Comparison of ENCODE assay signal across 8 cellular contexts in genomic region chr2:216498418-216499413, GRCh38. TPM values are rescaled to one million over a fixed set of nuclear protein-coding genes. Genes with fewer than 3 reads are reported as not detected.
DNase-seq lines count a peak whose midpoint lies in the region; ATAC-seq and TF ChIP-seq lines count a peak whose summit lies in the region.

RPL37A (plus strand) TSS chr2:216498844; CDS start chr2:216498875, 31 bp downstream.

- H3K4me3 ChIP-seq in PC-3 (ENCODE audit: low read length), result peak within 1 kb of the TSS; percentile 83
- peak within 1 kb of the TSS; percentile 76 for H3K4me3 ChIP-seq in epithelial cell of proximal tubule (ENCODE audit: low read depth, low read length)

- no peaks in the 10 kb centered on the region for H3F3A ChIP-seq in PC-3 (ENCODE audit: low read length, unreplicated experiment)

- peaks cover 46% of the 10 kb centered on the region for H3K36me3 ChIP-seq in PC-3 (ENCODE audit: low read depth, low read length)

- ATAC-seq in GM21576 (IDR thresholded peaks at IDR 0.05; ENCODE audit: unreplicated experiment) (peak; percentile 87), PC-3 (peak; percentile 91)

- intact Hi-C loops in PC-3 (cut with micrococcal nuclease), result loop anchor here (1.0 to 10.0 kb wide), 4 partner anchors 86 to 384 kb away; partner anchors contain the start of gene SMARCAL1

- H2AFZ ChIP-seq in PC-3 (ENCODE audit: low read length), result peak within 1 kb of the TSS; percentile 98

- H3K27me3 ChIP-seq in PC-3 (ENCODE audit: low read length), result no peaks in the 10 kb centered on the region

- H3K9ac ChIP-seq in PC-3 (ENCODE audit: low read length), result peak within 1 kb of the TSS; percentile 99

- H3K9me2 ChIP-seq in PC-3 (replicated peaks; ENCODE audit: low read length), result no peaks in the 10 kb centered on the region

- CTCF ChIA-PET in PC-3 (lab: Charles Lee), result interaction anchor here (0.5 to 0.6 kb wide), 2 partner anchors 281 to 1674 kb away, joined by 3 to 4 read pairs; no protein-coding TSS in a partner anchor

- TF ChIP-seq CTCF in PC-3 (conservative IDR thresholded peaks at IDR 0.05; ENCODE audit: low read depth, low read length) (no peak), epithelial cell of proximal tubule (conservative IDR thresholded peaks at IDR 0.05; ENCODE audit: low read depth, low read length) (no peak)

- TF ChIP-seq EP300 in Ishikawa (IDR thresholded peaks at IDR 0.05; ENCODE audit: borderline replicate concordance), result 0 out of 2 replicates have a peak, but pooled peaks have one; percentile 35

- POLR2A ChIA-PET in PC-3 (lab: Charles Lee; ENCODE audit: unreplicated experiment), result interaction anchor here (0.5 to 0.9 kb wide), 7 partner anchors 20 to 646 kb away, joined by 3 to 10 read pairs (median 3); partner anchors contain the start of gene SMARCAL1

- H3K79me2 ChIP-seq in PC-3 (ENCODE audit: low read length), result peaks cover 52% of the 10 kb centered on the region

- TSS peak; percentile 55 for BruUV-seq in PC-3 (replicated peaks; lab: Mats Ljungman, UMichigan)

- H3K27ac ChIP-seq in PC-3 (ENCODE audit: low read length), result peak within 1 kb of the TSS; percentile 29

- TF ChIP-seq RAD21 in Ishikawa (IDR thresholded peaks at IDR 0.05; ENCODE audit: low read depth), result no peak

- H3K4me2 ChIP-seq in PC-3 (ENCODE audit: low read length), result peak within 1 kb of the TSS; percentile 97

- H3K4me1 ChIP-seq in PC-3 (ENCODE audit: insufficient read depth, low read length), result peaks cover 37% of the 10 kb centered on the region

- H3K9me3 ChIP-seq in PC-3 (ENCODE audit: low read length), result no peaks in the 10 kb centered on the region

- DNase-seq in DMS114 treated with DMSO at 0.1 percent for 48 hours (lab: John Stamatoyannopoulos, UW; ENCODE audit: unreplicated experiment), result peak; percentile 89
- peak; percentile 94 for DNase-seq in PC-3
- peak; percentile 85 for DNase-seq in activated T-cell treated with anti-CD3 and anti-CD28 coated beads for 48 hours (ENCODE audit: low read depth)
- DNase-seq in epithelial cell of proximal tubule (ENCODE audit: low read depth), result peak; percentile 79
- peak; percentile 95 for DNase-seq in mucosa of gallbladder (ENCODE audit: low spot score)
- peak; percentile 74 to 78 for DNase-seq in stimulated activated CD8-positive, alpha-beta memory T cell treated with anti-CD3 and anti-CD28 coated beads, Interleukin-4, amount 100 ng/mL, for 4 hours (ENCODE audit: low read depth in 2 of 2, low spot score in 1 of 2)

- H4K20me1 ChIP-seq in PC-3 (ENCODE audit: low read length), result peaks cover 46% of the 10 kb centered on the region

TF ChIP-seq in Ishikawa, 13 proteins besides CTCF, POLR2A, EP300 and RAD21:
- peak; percentile 96 for TF ChIP-seq MAX (IDR thresholded peaks at IDR 0.05)
- peak; percentile 100 for TF ChIP-seq TAF1 (IDR thresholded peaks at IDR 0.05; ENCODE audit: low read depth)
- TF ChIP-seq TCF12 (IDR thresholded peaks at IDR 0.05; ENCODE audit: low read depth), result 0 out of 2 replicates have a peak, but pooled peaks have one; percentile 61
- TF ChIP-seq CREB1 (IDR thresholded peaks at IDR 0.05; ENCODE audit: low read depth), result no peak
- TF ChIP-seq YY1 (IDR thresholded peaks at IDR 0.05; ENCODE audit: low read depth), result peak; percentile 60; the same call in 1 of the 2 replicates
- TF ChIP-seq NFIC (IDR thresholded peaks at IDR 0.05), result peak; percentile 8; the same call in 1 of the 2 replicates
- TF ChIP-seq REST (IDR thresholded peaks at IDR 0.05; ENCODE audit: low read depth), result no peak; the same call in 1 of the 2 replicates
- no peak for TF ChIP-seq FOXM1 (IDR thresholded peaks at IDR 0.05; ENCODE audit: borderline replicate concordance, low read depth)
- no peak for TF ChIP-seq ZBTB7A (IDR thresholded peaks at IDR 0.05; ENCODE audit: low read depth)
- peak; percentile 19; the same call in 1 of the 2 replicates for TF ChIP-seq CEBPB (IDR thresholded peaks at IDR 0.05)
- TF ChIP-seq USF1 (IDR thresholded peaks at IDR 0.05), result no peak
- peak; percentile 5; the same call in 1 of the 2 replicates for TF ChIP-seq TEAD4 (IDR thresholded peaks at IDR 0.05)
- no peak for TF ChIP-seq EGR1 (IDR thresholded peaks at IDR 0.05)

RNA-seq across cellular contexts. Expression of gene RPL37A, which starts in this region (rescaled TPM):
- 1,848 and 2,472 TPM in 2 replicates for total RNA-seq in PC-3 (2014; rRNA removed)
- 1,752 and 2,984 TPM in 2 replicates for total RNA-seq in epithelial cell of proximal tubule
- 1,676 TPM for total RNA-seq in mucosa of gallbladder

Comparison
In these comparisons a context has a peak if more than half of its experiments do, and no peak if none do; other contexts are left out.
1. Peak in every context shown above with its lines: DNase-seq, ATAC-seq, H3K4me3 ChIP-seq and H3K27ac ChIP-seq.